ENCODE assay signal across 9 cellular contexts in the genomic region with DNA sequence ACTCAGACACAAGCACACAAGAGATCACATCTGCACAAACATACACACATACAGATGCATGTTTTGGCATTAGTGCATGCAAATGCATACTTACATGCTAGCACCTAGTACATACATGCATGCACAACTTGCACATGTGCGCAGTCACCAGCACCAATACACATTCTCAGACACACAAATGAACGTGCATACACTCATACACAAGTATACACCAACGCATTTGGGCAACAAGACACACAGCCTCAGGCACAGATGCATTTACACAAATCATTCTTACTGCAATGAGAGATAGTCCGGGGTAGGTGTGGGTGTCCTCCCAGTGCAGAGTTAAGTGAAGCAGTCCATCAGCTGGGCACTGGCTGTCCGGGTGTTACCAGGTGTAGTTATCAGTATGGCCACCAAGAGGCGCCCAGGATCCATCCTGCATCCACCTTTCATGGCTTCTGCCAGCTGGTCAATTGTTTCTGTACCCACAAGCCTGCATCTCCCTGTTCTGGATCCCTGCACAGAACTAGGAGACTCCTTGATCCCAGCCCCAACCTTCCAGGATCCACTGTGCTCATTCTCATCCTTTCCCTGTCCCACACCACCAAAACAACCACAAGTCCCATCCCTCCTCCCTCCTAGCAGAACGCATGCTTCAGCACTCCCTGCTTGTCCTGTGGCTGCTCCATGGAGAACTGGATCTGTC. TPM values are rescaled to one million over a fixed set of nuclear protein-coding genes. Genes with fewer than 3 reads are reported as not detected.
A peak's percentile ranks its signal among the peaks of the same experiment; 100 is the strongest.
DNase-seq lines count a peak whose midpoint lies in the region; ATAC-seq and TF ChIP-seq lines count a peak whose summit lies in the region.
"Had no signal": no experiment of that assay in that cellular context is flagged by ENCODE, and none has a peak within 500 bp of the region (broad histone marks: within the 10 kb centered on the region; RNA-seq: fewer than 3 reads in every experiment).

No MANE protein-coding gene starts in this region.

- no CpG with 5 or more reads among the region's 7 CpGs for WGBS in iPS DF 6.9 (ENCODE audit: insufficient coverage, insufficient read length)

- H3K4me3 Mint-ChIP-seq in Calu3 (ENCODE audit: low read depth, unreplicated experiment), result no peak overlapping the region

- intact Hi-C loops in Calu3 (cut with micrococcal nuclease; ENCODE audit: unreplicated experiment), result loop anchor here (1.0 to 5.0 kb wide), 3 partner anchors 34 to 338 kb away; no protein-coding TSS in a partner anchor

- in situ Hi-C loops in astrocyte of the cerebellum (cut with HindIII; ENCODE audit: low sequenced_read_pairs), result no loop called here

- H3K27ac Mint-ChIP-seq in Calu3 (ENCODE audit: unreplicated experiment), result no peak overlapping the region

- no peaks in the 10 kb centered on the region for H3K9me3 Mint-ChIP-seq in Calu3 (ENCODE audit: low read depth, unreplicated experiment)

- no TSS peak for BruUV-seq in Calu3 (replicated peaks; lab: Mats Ljungman, UMichigan)

- ATAC-seq in GM21447 (IDR thresholded peaks at IDR 0.05; ENCODE audit: unreplicated experiment) (peak; percentile 61), SK-N-SH treated with all-trans-retinoic acid at 6 μM for 48 hours (peak; percentile 95), GM18907 (IDR thresholded peaks at IDR 0.05; ENCODE audit: unreplicated experiment) (no peak)

- no peak overlapping the region for H3K27ac ChIP-seq in iPS DF 6.9 (ENCODE audit: low read length)

- TF ChIP-seq CTCF in Calu3 (IDR thresholded peaks at IDR 0.05; ENCODE audit: unreplicated experiment) (peak; percentile 88), astrocyte of the cerebellum (IDR thresholded peaks at IDR 0.05; ENCODE audit: low read depth, low read length, missing control alignments) (peak; percentile 80)

- H3K9me3 ChIP-seq in iPS DF 6.9 (ENCODE audit: control insufficient read depth, insufficient read depth, low read length), result no peaks in the 10 kb centered on the region

- 0 out of 2 replicates have a peak, but pooled peaks cover 1% of the 10 kb centered on the region for H3K4me1 ChIP-seq in iPS DF 6.9 (ENCODE audit: control insufficient read depth, insufficient read depth, low read length)

- peaks cover 20% of the 10 kb centered on the region for H3K27me3 Mint-ChIP-seq in Calu3 (ENCODE audit: unreplicated experiment)

- no peaks in the 10 kb centered on the region for H3K4me1 Mint-ChIP-seq in Calu3 (ENCODE audit: low read depth, unreplicated experiment)

- DNase-seq in Calu3 (peak; percentile 81), LoVo (ENCODE audit: low spot score) (peak; percentile 45), astrocyte of the cerebellum (ENCODE audit: low read depth) (peak; percentile 20), iPS DF 6.9 (ENCODE audit: low read depth, low spot score) (peak; percentile 41), smooth muscle cell of the brain vasculature (ENCODE audit: low read depth, low spot score) (peak; percentile 29)

- no peaks in the 10 kb centered on the region for H3K27me3 ChIP-seq in iPS DF 6.9 (ENCODE audit: control insufficient read depth, insufficient read depth, low read length)

- H3K36me3 Mint-ChIP-seq in Calu3 (ENCODE audit: insufficient read depth, unreplicated experiment), result peaks cover 38% of the 10 kb centered on the region

- H3K4me3 ChIP-seq in astrocyte of the cerebellum (ENCODE audit: low read depth, low read length), result no peak overlapping the region
- H3K4me3 ChIP-seq in iPS DF 6.9 (ENCODE audit: low read length), result no peak overlapping the region

- CTCF ChIA-PET in Calu3 (lab: Charles Lee), result interaction anchor here (0.8 to 2.5 kb wide), 5 partner anchors 47 to 339 kb away, joined by 3 to 37 read pairs (median 4); a partner anchor contains a TSS

- H3K36me3 ChIP-seq in iPS DF 6.9 (ENCODE audit: control insufficient read depth, insufficient read depth, low read length), result no peaks in the 10 kb centered on the region

TF ChIP-seq in SK-N-SH treated with all-trans-retinoic acid at 6 μM for 48 hours, 23 proteins besides CTCF, POLR2A, EP300 and RAD21:
- TF ChIP-seq PPARA (CRISPR knock-in tag; IDR thresholded peaks at IDR 0.05; ENCODE audit: borderline replicate concordance) (no peak), ARNTL (CRISPR knock-in tag; IDR thresholded peaks at IDR 0.05; ENCODE audit: borderline replicate concordance, low read depth) (no peak), ZC3H10 (CRISPR knock-in tag; IDR thresholded peaks at IDR 0.05) (no peak), ZNF565 (CRISPR knock-in tag; conservative IDR thresholded peaks at IDR 0.05; ENCODE audit: low read depth) (no peak), TCF4 (CRISPR knock-in tag; IDR thresholded peaks at IDR 0.05; ENCODE audit: borderline replicate concordance) (no peak), ZFP3 (CRISPR knock-in tag; IDR thresholded peaks at IDR 0.05) (no peak), ISL1 (CRISPR knock-in tag; IDR thresholded peaks at IDR 0.05) (no peak), OSR1 (CRISPR knock-in tag; IDR thresholded peaks at IDR 0.05) (no peak), ZNF70 (CRISPR knock-in tag; IDR thresholded peaks at IDR 0.05) (no peak), RARB (CRISPR knock-in tag; IDR thresholded peaks at IDR 0.05) (no peak), SNAI2 (CRISPR knock-in tag; IDR thresholded peaks at IDR 0.05) (no peak), CSDC2 (CRISPR knock-in tag; IDR thresholded peaks at IDR 0.05) (no peak), TOX (CRISPR knock-in tag; IDR thresholded peaks at IDR 0.05; ENCODE audit: borderline replicate concordance) (no peak)
- TF ChIP-seq, protein P1, sequence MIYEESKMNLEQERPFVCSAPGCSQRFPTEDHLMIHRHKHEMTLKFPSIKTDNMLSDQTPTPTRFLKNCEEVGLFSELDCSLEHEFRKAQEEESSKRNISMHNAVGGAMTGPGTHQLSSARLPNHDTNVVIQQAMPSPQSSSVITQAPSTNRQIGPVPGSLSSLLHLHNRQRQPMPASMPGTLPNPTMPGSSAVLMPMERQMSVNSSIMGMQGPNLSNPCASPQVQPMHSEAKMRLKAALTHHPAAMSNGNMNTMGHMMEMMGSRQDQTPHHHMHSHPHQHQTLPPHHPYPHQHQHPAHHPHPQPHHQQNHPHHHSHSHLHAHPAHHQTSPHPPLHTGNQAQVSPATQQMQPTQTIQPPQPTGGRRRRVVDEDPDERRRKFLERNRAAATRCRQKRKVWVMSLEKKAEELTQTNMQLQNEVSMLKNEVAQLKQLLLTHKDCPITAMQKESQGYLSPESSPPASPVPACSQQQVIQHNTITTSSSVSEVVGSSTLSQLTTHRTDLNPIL (CRISPR knock-in tag; IDR thresholded peaks at IDR 0.05; ENCODE audit: low read depth), result no peak
- TF ChIP-seq, protein P2, sequence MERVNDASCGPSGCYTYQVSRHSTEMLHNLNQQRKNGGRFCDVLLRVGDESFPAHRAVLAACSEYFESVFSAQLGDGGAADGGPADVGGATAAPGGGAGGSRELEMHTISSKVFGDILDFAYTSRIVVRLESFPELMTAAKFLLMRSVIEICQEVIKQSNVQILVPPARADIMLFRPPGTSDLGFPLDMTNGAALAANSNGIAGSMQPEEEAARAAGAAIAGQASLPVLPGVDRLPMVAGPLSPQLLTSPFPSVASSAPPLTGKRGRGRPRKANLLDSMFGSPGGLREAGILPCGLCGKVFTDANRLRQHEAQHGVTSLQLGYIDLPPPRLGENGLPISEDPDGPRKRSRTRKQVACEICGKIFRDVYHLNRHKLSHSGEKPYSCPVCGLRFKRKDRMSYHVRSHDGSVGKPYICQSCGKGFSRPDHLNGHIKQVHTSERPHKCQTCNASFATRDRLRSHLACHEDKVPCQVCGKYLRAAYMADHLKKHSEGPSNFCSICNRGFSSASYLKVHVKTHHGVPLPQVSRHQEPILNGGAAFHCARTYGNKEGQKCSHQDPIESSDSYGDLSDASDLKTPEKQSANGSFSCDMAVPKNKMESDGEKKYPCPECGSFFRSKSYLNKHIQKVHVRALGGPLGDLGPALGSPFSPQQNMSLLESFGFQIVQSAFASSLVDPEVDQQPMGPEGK (CRISPR knock-in tag; IDR thresholded peaks at IDR 0.05; ENCODE audit: borderline replicate concordance), result no peak
- TF ChIP-seq, protein P3, sequence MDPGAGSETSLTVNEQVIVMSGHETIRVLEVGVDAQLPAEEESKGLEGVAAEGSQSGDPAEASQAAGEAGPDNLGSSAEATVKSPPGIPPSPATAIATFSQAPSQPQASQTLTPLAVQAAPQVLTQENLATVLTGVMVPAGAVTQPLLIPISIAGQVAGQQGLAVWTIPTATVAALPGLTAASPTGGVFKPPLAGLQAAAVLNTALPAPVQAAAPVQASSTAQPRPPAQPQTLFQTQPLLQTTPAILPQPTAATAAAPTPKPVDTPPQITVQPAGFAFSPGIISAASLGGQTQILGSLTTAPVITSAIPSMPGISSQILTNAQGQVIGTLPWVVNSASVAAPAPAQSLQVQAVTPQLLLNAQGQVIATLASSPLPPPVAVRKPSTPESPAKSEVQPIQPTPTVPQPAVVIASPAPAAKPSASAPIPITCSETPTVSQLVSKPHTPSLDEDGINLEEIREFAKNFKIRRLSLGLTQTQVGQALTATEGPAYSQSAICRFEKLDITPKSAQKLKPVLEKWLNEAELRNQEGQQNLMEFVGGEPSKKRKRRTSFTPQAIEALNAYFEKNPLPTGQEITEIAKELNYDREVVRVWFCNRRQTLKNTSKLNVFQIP (CRISPR knock-in tag; IDR thresholded peaks at IDR 0.05; ENCODE audit: borderline replicate concordance, low read depth), result no peak

RNA-seq across cellular contexts. Expression of a gene that starts 27.4 kb away (rescaled TPM):
- total RNA-seq in Calu3 (2022), result not detected in 2 replicates
- total RNA-seq: T-helper 2 cell treated with Interferon-gamma antibody and Interleukin-4, amounts not matched to agents 100 ng/mL and 5 ng/mL, for 36 hours had no signal

RNA-seq across cellular contexts. Expression of a gene that starts 49.2 kb away (rescaled TPM):
- total RNA-seq in Calu3 (2022), result 0.68 and 0.78 TPM in 2 replicates

RNA-seq across cellular contexts. Expression of a gene that starts 55.1 kb away (rescaled TPM):
- 162 and 170 TPM in 2 replicates for total RNA-seq in Calu3 (2022)

Comparison
In these comparisons a context has a peak if more than half of its experiments do, and no peak if none do; other contexts are left out.
1. DNase-seq: peak in every context shown above with its lines; median percentile 81 in Calu3; 45 in LoVo; 41 in iPS DF 6.9; 29 in smooth muscle cell of the brain vasculature; 20 in astrocyte of the cerebellum.